In genomic region chr18:35478520-35479435, GRCh38 we compare ENCODE assay signal across 1 cellular context.
A peak's percentile ranks its signal among the peaks of the same experiment; 100 is the strongest.
TF ChIP-seq lines count a peak whose summit lies in the region.

No MANE protein-coding gene starts in this region.

TF ChIP-seq in HepG2, 621 proteins besides CTCF, POLR2A, EP300 and RAD21 (continued from another document and continues in another):
- TF ChIP-seq FOXP1 (IDR thresholded peaks at IDR 0.05), result no peak
- TF ChIP-seq FOXP1 (CRISPR knock-in tag; IDR thresholded peaks at IDR 0.05), result 0 out of 2 replicates have a peak, but pooled peaks have one; percentile 30
- TF ChIP-seq NR2F2 (IDR thresholded peaks at IDR 0.05; ENCODE audit: borderline replicate concordance, low read depth), result no peak
- no peak for TF ChIP-seq ZNF143 (CRISPR knock-in tag; IDR thresholded peaks at IDR 0.05)
- no peak for TF ChIP-seq HOXA5 (CRISPR knock-in tag; IDR thresholded peaks at IDR 0.05)
- TF ChIP-seq ZC3H13 (CRISPR knock-in tag; IDR thresholded peaks at IDR 0.05), result no peak
- no peak for TF ChIP-seq PHB2 (IDR thresholded peaks at IDR 0.05; ENCODE audit: partially characterized antibody)
- TF ChIP-seq PRDM10 (CRISPR knock-in tag; IDR thresholded peaks at IDR 0.05; ENCODE audit: low read depth), result 0 out of 2 replicates have a peak, but pooled peaks have one; percentile 47
- no peak for TF ChIP-seq RBM22 (optimal IDR thresholded peaks at IDR 0.05; ENCODE audit: low read length)
- TF ChIP-seq CREM (IDR thresholded peaks at IDR 0.05), result peak; percentile 68; the same call in 1 of the 2 replicates
- no peak for TF ChIP-seq CREM (CRISPR knock-in tag; IDR thresholded peaks at IDR 0.05)
- TF ChIP-seq ZMAT3 (CRISPR knock-in tag; conservative IDR thresholded peaks at IDR 0.05), result no peak
- no peak for TF ChIP-seq ZNF772 (CRISPR knock-in tag; IDR thresholded peaks at IDR 0.05)
- no peak for TF ChIP-seq ZNF563 (CRISPR knock-in tag; IDR thresholded peaks at IDR 0.05)
- TF ChIP-seq RARA (CRISPR knock-in tag; IDR thresholded peaks at IDR 0.05), result peak; percentile 62
- TF ChIP-seq, protein P1, sequence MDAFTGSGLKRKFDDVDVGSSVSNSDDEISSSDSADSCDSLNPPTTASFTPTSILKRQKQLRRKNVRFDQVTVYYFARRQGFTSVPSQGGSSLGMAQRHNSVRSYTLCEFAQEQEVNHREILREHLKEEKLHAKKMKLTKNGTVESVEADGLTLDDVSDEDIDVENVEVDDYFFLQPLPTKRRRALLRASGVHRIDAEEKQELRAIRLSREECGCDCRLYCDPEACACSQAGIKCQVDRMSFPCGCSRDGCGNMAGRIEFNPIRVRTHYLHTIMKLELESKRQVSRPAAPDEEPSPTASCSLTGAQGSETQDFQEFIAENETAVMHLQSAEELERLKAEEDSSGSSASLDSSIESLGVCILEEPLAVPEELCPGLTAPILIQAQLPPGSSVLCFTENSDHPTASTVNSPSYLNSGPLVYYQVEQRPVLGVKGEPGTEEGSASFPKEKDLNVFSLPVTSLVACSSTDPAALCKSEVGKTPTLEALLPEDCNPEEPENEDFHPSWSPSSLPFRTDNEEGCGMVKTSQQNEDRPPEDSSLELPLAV (CRISPR knock-in tag; conservative IDR thresholded peaks at IDR 0.05; ENCODE audit: low read depth), result no peak
- TF ChIP-seq, protein P2, sequence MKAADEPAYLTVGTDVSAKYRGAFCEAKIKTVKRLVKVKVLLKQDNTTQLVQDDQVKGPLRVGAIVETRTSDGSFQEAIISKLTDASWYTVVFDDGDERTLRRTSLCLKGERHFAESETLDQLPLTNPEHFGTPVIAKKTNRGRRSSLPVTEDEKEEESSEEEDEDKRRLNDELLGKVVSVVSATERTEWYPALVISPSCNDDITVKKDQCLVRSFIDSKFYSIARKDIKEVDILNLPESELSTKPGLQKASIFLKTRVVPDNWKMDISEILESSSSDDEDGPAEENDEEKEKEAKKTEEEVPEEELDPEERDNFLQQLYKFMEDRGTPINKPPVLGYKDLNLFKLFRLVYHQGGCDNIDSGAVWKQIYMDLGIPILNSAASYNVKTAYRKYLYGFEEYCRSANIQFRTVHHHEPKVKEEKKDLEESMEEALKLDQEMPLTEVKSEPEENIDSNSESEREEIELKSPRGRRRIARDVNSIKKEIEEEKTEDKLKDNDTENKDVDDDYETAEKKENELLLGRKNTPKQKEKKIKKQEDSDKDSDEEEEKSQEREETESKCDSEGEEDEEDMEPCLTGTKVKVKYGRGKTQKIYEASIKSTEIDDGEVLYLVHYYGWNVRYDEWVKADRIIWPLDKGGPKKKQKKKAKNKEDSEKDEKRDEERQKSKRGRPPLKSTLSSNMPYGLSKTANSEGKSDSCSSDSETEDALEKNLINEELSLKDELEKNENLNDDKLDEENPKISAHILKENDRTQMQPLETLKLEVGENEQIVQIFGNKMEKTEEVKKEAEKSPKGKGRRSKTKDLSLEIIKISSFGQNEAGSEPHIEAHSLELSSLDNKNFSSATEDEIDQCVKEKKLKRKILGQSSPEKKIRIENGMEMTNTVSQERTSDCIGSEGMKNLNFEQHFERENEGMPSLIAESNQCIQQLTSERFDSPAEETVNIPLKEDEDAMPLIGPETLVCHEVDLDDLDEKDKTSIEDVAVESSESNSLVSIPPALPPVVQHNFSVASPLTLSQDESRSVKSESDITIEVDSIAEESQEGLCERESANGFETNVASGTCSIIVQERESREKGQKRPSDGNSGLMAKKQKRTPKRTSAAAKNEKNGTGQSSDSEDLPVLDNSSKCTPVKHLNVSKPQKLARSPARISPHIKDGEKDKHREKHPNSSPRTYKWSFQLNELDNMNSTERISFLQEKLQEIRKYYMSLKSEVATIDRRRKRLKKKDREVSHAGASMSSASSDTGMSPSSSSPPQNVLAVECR (CRISPR knock-in tag; IDR thresholded peaks at IDR 0.05; ENCODE audit: borderline replicate concordance), result no peak; the same call in 1 of the 2 replicates
- no peak for TF ChIP-seq ZMYM2 (CRISPR knock-in tag; IDR thresholded peaks at IDR 0.05)
- peak in 1 of 2 experiments; percentile 92; a peak in 3 of 4 replicates for TF ChIP-seq NR2F1 (CRISPR knock-in tag; IDR thresholded peaks at IDR 0.05)
- TF ChIP-seq IKZF1 (IDR thresholded peaks at IDR 0.05), result no peak
- no peak for TF ChIP-seq FOXC1 (CRISPR knock-in tag; IDR thresholded peaks at IDR 0.05; ENCODE audit: borderline replicate concordance)
- 0 out of 2 replicates have a peak, but pooled peaks have one; percentile 13 for TF ChIP-seq ZNF24 (IDR thresholded peaks at IDR 0.05)
- TF ChIP-seq POGZ (CRISPR knock-in tag; IDR thresholded peaks at IDR 0.05), result peak; percentile 60; the same call in 1 of the 2 replicates
- no peak for TF ChIP-seq SP4 (CRISPR knock-in tag; IDR thresholded peaks at IDR 0.05)
- TF ChIP-seq ZBTB26 (CRISPR knock-in tag; IDR thresholded peaks at IDR 0.05; ENCODE audit: borderline replicate concordance), result no peak
- no peak for TF ChIP-seq PAWR (CRISPR knock-in tag; IDR thresholded peaks at IDR 0.05; ENCODE audit: borderline replicate concordance)
- peak; percentile 81 for TF ChIP-seq SKI (IDR thresholded peaks at IDR 0.05; ENCODE audit: partially characterized antibody)
- TF ChIP-seq PRPF4 (IDR thresholded peaks at IDR 0.05; ENCODE audit: low read depth, low read length, poor library complexity, severe bottlenecking), result no peak
- TF ChIP-seq AGO2 (optimal IDR thresholded peaks at IDR 0.05; ENCODE audit: low read depth, low read length), result no peak
- TF ChIP-seq ZNF33B (CRISPR knock-in tag; IDR thresholded peaks at IDR 0.05), result no peak
- TF ChIP-seq, protein P3, sequence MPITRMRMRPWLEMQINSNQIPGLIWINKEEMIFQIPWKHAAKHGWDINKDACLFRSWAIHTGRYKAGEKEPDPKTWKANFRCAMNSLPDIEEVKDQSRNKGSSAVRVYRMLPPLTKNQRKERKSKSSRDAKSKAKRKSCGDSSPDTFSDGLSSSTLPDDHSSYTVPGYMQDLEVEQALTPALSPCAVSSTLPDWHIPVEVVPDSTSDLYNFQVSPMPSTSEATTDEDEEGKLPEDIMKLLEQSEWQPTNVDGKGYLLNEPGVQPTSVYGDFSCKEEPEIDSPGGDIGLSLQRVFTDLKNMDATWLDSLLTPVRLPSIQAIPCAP (CRISPR knock-in tag; IDR thresholded peaks at IDR 0.05; ENCODE audit: low read depth), result no peak
- TF ChIP-seq MIER2 (CRISPR knock-in tag; IDR thresholded peaks at IDR 0.05), result peak; percentile 63
- TF ChIP-seq ZNF550 (CRISPR knock-in tag; IDR thresholded peaks at IDR 0.05; ENCODE audit: borderline replicate concordance), result no peak
- TF ChIP-seq MED1 (CRISPR knock-in tag; IDR thresholded peaks at IDR 0.05), result peak; percentile 70
- TF ChIP-seq ZEB1 (IDR thresholded peaks at IDR 0.05; ENCODE audit: insufficient replicate concordance, low read depth), result no peak
- TF ChIP-seq ZNF546 (CRISPR knock-in tag; conservative IDR thresholded peaks at IDR 0.05), result no peak
- TF ChIP-seq NONO (IDR thresholded peaks at IDR 0.05), result no peak
- no peak for TF ChIP-seq NONO (CRISPR knock-in tag; conservative IDR thresholded peaks at IDR 0.05)
- TF ChIP-seq, protein P4, sequence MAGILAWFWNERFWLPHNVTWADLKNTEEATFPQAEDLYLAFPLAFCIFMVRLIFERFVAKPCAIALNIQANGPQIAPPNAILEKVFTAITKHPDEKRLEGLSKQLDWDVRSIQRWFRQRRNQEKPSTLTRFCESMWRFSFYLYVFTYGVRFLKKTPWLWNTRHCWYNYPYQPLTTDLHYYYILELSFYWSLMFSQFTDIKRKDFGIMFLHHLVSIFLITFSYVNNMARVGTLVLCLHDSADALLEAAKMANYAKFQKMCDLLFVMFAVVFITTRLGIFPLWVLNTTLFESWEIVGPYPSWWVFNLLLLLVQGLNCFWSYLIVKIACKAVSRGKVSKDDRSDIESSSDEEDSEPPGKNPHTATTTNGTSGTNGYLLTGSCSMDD (CRISPR knock-in tag; IDR thresholded peaks at IDR 0.05), result no peak
- TF ChIP-seq HOMEZ (CRISPR knock-in tag; IDR thresholded peaks at IDR 0.05; ENCODE audit: low read depth), result peak; percentile 94
- TF ChIP-seq, protein P5, sequence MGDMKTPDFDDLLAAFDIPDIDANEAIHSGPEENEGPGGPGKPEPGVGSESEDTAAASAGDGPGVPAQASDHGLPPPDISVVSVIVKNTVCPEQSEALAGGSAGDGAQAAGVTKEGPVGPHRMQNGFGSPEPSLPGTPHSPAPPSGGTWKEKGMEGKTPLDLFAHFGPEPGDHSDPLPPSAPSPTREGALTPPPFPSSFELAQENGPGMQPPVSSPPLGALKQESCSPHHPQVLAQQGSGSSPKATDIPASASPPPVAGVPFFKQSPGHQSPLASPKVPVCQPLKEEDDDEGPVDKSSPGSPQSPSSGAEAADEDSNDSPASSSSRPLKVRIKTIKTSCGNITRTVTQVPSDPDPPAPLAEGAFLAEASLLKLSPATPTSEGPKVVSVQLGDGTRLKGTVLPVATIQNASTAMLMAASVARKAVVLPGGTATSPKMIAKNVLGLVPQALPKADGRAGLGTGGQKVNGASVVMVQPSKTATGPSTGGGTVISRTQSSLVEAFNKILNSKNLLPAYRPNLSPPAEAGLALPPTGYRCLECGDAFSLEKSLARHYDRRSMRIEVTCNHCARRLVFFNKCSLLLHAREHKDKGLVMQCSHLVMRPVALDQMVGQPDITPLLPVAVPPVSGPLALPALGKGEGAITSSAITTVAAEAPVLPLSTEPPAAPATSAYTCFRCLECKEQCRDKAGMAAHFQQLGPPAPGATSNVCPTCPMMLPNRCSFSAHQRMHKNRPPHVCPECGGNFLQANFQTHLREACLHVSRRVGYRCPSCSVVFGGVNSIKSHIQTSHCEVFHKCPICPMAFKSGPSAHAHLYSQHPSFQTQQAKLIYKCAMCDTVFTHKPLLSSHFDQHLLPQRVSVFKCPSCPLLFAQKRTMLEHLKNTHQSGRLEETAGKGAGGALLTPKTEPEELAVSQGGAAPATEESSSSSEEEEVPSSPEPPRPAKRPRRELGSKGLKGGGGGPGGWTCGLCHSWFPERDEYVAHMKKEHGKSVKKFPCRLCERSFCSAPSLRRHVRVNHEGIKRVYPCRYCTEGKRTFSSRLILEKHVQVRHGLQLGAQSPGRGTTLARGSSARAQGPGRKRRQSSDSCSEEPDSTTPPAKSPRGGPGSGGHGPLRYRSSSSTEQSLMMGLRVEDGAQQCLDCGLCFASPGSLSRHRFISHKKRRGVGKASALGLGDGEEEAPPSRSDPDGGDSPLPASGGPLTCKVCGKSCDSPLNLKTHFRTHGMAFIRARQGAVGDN (CRISPR knock-in tag; IDR thresholded peaks at IDR 0.05), result no peak
- no peak for TF ChIP-seq ATF5 (CRISPR knock-in tag; IDR thresholded peaks at IDR 0.05; ENCODE audit: low read depth)
- no peak for TF ChIP-seq SOX6 (IDR thresholded peaks at IDR 0.05)
- peak; percentile 48; the same call in 1 of the 2 replicates for TF ChIP-seq SOX6 (CRISPR knock-in tag; IDR thresholded peaks at IDR 0.05)
- TF ChIP-seq ZBTB3 (CRISPR knock-in tag; IDR thresholded peaks at IDR 0.05; ENCODE audit: borderline replicate concordance, low read depth), result no peak; the same call in 1 of the 2 replicates
- peak; percentile 25 for TF ChIP-seq TEAD3 (CRISPR knock-in tag; optimal IDR thresholded peaks at IDR 0.05; ENCODE audit: borderline replicate concordance)
